ENCODE assay signal across 12 cellular contexts in the genomic region with DNA sequence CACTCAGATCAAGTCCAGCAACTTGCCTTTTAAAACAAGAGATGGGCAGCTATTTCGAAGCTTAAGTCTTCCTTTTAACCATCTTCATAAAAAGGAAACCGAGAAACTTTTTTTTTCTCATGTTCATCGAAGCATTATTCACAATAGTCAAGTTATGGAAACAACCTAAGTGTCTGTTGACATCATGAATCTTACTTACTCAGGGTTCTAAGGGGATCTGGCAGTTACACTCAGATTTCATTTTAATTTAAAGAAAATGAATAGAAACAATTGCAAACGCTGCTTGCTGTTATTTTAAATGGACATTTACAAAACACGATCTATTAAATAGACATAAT.
DNase-seq lines count a peak whose midpoint lies in the region; ATAC-seq and TF ChIP-seq lines count a peak whose summit lies in the region.
"Had no signal": no experiment of that assay in that cellular context is flagged by ENCODE, and none has a peak within 500 bp of the region (broad histone marks: within the 10 kb centered on the region; RNA-seq: fewer than 3 reads in every experiment).

No MANE protein-coding gene starts in this region.

- TF ChIP-seq CTCF in endothelial cell (IDR thresholded peaks at IDR 0.05; ENCODE audit: unreplicated experiment), result no peak

- H3K4me3 Mint-ChIP-seq in endothelial cell (ENCODE audit: unreplicated experiment), result no peak overlapping the region

- H3K9me3 Mint-ChIP-seq in endothelial cell (ENCODE audit: unreplicated experiment), result no peaks in the 10 kb centered on the region

- peak overlapping the region; percentile 57 for H3K4me3 ChIP-seq in SK-N-MC

- H3K36me3 ChIP-seq in SK-N-MC (ENCODE audit: insufficient read depth, low read length), result no peaks in the 10 kb centered on the region

- H3K27ac Mint-ChIP-seq in endothelial cell (ENCODE audit: unreplicated experiment), result no peak overlapping the region

- DNase-seq in SK-N-MC (ENCODE audit: low read depth, low spot score), result no peak
- no peak for DNase-seq in endothelial cell (ENCODE audit: low spot score)
- no peak for DNase-seq in activated naive CD4-positive, alpha-beta T cell treated with Interleukin-2 at 50 U/mL for 16 hours
- DNase-seq in SIG-M5 treated with dmso at 0.1 percent for 504 hours (lab: John Stamatoyannopoulos, UW; ENCODE audit: unreplicated experiment), result no peak
- DNase-seq: amniotic stem cell, IMR-90, NCI-H146, OCI-M1 had no signal

- ATAC-seq in GM18499 (IDR thresholded peaks at IDR 0.05; ENCODE audit: insufficient read depth, unreplicated experiment), result peak; percentile 94
- peak; percentile 88 for ATAC-seq in GM21360 (IDR thresholded peaks at IDR 0.05; ENCODE audit: unreplicated experiment)
- peak; percentile 85 for ATAC-seq in HG02973 (IDR thresholded peaks at IDR 0.05; ENCODE audit: unreplicated experiment)
- ATAC-seq in HG03457 (IDR thresholded peaks at IDR 0.05; ENCODE audit: unreplicated experiment), result no peak

- H3K27ac ChIP-seq in SK-N-MC, result peak overlapping the region; percentile 78

- no peaks in the 10 kb centered on the region for H3K4me1 Mint-ChIP-seq in endothelial cell (ENCODE audit: unreplicated experiment)

- no peaks in the 10 kb centered on the region for H3K36me3 Mint-ChIP-seq in endothelial cell (ENCODE audit: low read depth, unreplicated experiment)

- no peak overlapping the region for H3K9ac ChIP-seq in SK-N-MC (ENCODE audit: insufficient read length)

- no peaks in the 10 kb centered on the region for H3K9me3 ChIP-seq in SK-N-MC (ENCODE audit: low read depth, low read length)

- H3K27me3 Mint-ChIP-seq in endothelial cell (ENCODE audit: unreplicated experiment), result peaks cover 1% of the 10 kb centered on the region
